Comparison of ENCODE assay signal across 1 cellular context in the genomic region with DNA sequence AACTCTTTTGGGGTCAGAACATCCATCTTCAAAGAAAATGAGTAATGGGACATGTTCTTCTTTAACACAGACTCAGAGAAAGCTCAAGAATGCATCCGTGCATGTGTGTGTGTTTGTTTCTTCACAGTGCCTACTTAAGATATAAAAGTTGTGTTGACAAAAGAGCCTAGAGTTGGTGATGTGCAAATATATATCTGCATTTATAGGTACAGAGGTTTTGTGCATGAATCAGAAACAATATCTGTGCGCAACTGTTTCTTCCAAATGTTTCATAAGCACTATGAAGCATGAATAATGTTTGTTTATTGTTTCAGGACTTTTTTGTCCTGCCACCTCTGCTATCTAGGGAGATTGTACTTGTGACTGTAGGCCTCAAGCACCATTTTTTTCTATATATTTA.
TF ChIP-seq lines count a peak whose summit lies in the region.

No MANE protein-coding gene starts in this region.

TF ChIP-seq in IMR-90, 13 proteins besides CTCF, POLR2A, EP300 and RAD21:
- TF ChIP-seq MAZ (IDR thresholded peaks at IDR 0.05; ENCODE audit: borderline replicate concordance, low read depth, low read length) (no peak), CHD1 (IDR thresholded peaks at IDR 0.05; ENCODE audit: low read depth, low read length) (no peak), SMC3 (IDR thresholded peaks at IDR 0.05; ENCODE audit: low read depth, low read length) (no peak)
